Comparison of ENCODE assay signal across 23 cellular contexts in genomic region chr17:12613566-12613965, GRCh38. TPM values are rescaled to one million over a fixed set of nuclear protein-coding genes. Genes with fewer than 3 reads are reported as not detected.
A peak's percentile ranks its signal among the peaks of the same experiment; 100 is the strongest.
DNase-seq lines count a peak whose midpoint lies in the region; ATAC-seq and TF ChIP-seq lines count a peak whose summit lies in the region.
"Had no signal": no experiment of that assay in that cellular context is flagged by ENCODE, and none has a peak within 500 bp of the region (broad histone marks: within the 10 kb centered on the region; RNA-seq: fewer than 3 reads in every experiment).

No MANE protein-coding gene starts in this region.

- H3K4me1 ChIP-seq in Karpas-422 (ENCODE audit: low read length), result no peaks in the 10 kb centered on the region
- H3K4me1 ChIP-seq: colonic mucosa, right lobe of liver, vagina had no signal

- H3K9ac ChIP-seq in Karpas-422 (ENCODE audit: low read length), result no peak overlapping the region

- H3K79me2 ChIP-seq in Karpas-422 (ENCODE audit: low read length), result no peaks in the 10 kb centered on the region
- H3K79me2 ChIP-seq: hepatocyte had no signal

- no peaks in the 10 kb centered on the region for H4K20me1 ChIP-seq in Karpas-422 (ENCODE audit: insufficient read depth, low read depth, low read length)

- no peak overlapping the region for H3K4me2 ChIP-seq in Karpas-422 (ENCODE audit: low read depth, low read length, poor library complexity, severe bottlenecking)
- H3K4me2 ChIP-seq: hepatocyte had no signal

- H3K9me2 ChIP-seq in Karpas-422 (replicated peaks; ENCODE audit: insufficient read depth, low read length), result no peaks in the 10 kb centered on the region

- no peaks in the 10 kb centered on the region for H3K27me3 ChIP-seq in Karpas-422 (ENCODE audit: low read length)
- H3K27me3 ChIP-seq: colonic mucosa, hepatocyte, right lobe of liver, vagina had no signal

- no peaks in the 10 kb centered on the region for H3K36me3 ChIP-seq in Karpas-422 (ENCODE audit: insufficient read depth, low read length)
- H3K36me3 ChIP-seq: colonic mucosa, right lobe of liver, vagina had no signal

- no peaks in the 10 kb centered on the region for H3K9me3 ChIP-seq in Karpas-422 (ENCODE audit: low read length)
- H3K9me3 ChIP-seq: colonic mucosa, right lobe of liver, vagina had no signal

- no peak for ATAC-seq in SK-N-SH treated with all-trans-retinoic acid at 6 μM for 48 hours
- ATAC-seq: CD8-positive, alpha-beta T cell; HepG2; right lobe of liver had no signal

- no peak overlapping the region for H2AFZ ChIP-seq in Karpas-422 (ENCODE audit: low read length)
- H2AFZ ChIP-seq: hepatocyte had no signal

- H3K27ac ChIP-seq in Karpas-422 (ENCODE audit: low read length), result no peak overlapping the region
- H3K27ac ChIP-seq: colonic mucosa, hepatocyte, right lobe of liver, vagina had no signal

- DNase-seq in AG20443 (ENCODE audit: low spot score) (peak; percentile 73), Karpas-422 (peak; percentile 29), dermis microvascular lymphatic vessel endothelial cell (ENCODE audit: low read depth in 2 of 2) (peak; percentile 47 to 86), kidney tubule cell (ENCODE audit: low spot score) (peak; percentile 91), NCI-H146 treated with DMSO at 0.1 percent for 48 hours (lab: John Stamatoyannopoulos, UW; ENCODE audit: unreplicated experiment) (no peak), ureter (ENCODE audit: low spot score) (no peak), SK-N-DZ (ENCODE audit: low spot score) (no peak)
- DNase-seq: ACHN; activated CD4-positive, alpha-beta T cell treated with anti-CD3 and anti-CD28 coated beads for 1 hour; activated gamma-delta T cell; anterior cingulate cortex; CD8-positive, alpha-beta T cell; colonic mucosa; NCI-H2029; NCI-H510A; right lobe of liver; T1000 had no signal

- H3K4me3 ChIP-seq in Karpas-422 (ENCODE audit: low read length), result no peak overlapping the region
- H3K4me3 ChIP-seq: colonic mucosa, hepatocyte, right lobe of liver, vagina had no signal

TF ChIP-seq in SK-N-SH treated with all-trans-retinoic acid at 6 μM for 48 hours, 23 proteins besides CTCF, POLR2A, EP300 and RAD21:
- TF ChIP-seq ZNF8 (CRISPR knock-in tag; IDR thresholded peaks at IDR 0.05) (no peak), ZC3H10 (CRISPR knock-in tag; IDR thresholded peaks at IDR 0.05) (no peak), ZNF70 (CRISPR knock-in tag; IDR thresholded peaks at IDR 0.05) (no peak), ZFP3 (CRISPR knock-in tag; IDR thresholded peaks at IDR 0.05) (no peak), GLIS3 (CRISPR knock-in tag; IDR thresholded peaks at IDR 0.05) (no peak), TOX (CRISPR knock-in tag; IDR thresholded peaks at IDR 0.05; ENCODE audit: borderline replicate concordance) (no peak), SNAI2 (CRISPR knock-in tag; IDR thresholded peaks at IDR 0.05) (no peak)
- TF ChIP-seq, protein P1, sequence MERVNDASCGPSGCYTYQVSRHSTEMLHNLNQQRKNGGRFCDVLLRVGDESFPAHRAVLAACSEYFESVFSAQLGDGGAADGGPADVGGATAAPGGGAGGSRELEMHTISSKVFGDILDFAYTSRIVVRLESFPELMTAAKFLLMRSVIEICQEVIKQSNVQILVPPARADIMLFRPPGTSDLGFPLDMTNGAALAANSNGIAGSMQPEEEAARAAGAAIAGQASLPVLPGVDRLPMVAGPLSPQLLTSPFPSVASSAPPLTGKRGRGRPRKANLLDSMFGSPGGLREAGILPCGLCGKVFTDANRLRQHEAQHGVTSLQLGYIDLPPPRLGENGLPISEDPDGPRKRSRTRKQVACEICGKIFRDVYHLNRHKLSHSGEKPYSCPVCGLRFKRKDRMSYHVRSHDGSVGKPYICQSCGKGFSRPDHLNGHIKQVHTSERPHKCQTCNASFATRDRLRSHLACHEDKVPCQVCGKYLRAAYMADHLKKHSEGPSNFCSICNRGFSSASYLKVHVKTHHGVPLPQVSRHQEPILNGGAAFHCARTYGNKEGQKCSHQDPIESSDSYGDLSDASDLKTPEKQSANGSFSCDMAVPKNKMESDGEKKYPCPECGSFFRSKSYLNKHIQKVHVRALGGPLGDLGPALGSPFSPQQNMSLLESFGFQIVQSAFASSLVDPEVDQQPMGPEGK (CRISPR knock-in tag; IDR thresholded peaks at IDR 0.05; ENCODE audit: borderline replicate concordance), result no peak
- TF ChIP-seq, protein P2, sequence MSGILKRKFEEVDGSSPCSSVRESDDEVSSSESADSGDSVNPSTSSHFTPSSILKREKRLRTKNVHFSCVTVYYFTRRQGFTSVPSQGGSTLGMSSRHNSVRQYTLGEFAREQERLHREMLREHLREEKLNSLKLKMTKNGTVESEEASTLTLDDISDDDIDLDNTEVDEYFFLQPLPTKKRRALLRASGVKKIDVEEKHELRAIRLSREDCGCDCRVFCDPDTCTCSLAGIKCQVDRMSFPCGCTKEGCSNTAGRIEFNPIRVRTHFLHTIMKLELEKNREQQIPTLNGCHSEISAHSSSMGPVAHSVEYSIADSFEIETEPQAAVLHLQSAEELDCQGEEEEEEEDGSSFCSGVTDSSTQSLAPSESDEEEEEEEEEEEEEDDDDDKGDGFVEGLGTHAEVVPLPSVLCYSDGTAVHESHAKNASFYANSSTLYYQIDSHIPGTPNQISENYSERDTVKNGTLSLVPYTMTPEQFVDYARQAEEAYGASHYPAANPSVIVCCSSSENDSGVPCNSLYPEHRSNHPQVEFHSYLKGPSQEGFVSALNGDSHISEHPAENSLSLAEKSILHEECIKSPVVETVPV (CRISPR knock-in tag; IDR thresholded peaks at IDR 0.05), result no peak

RNA-seq across cellular contexts. Expression of gene MYOCD, which starts 52.1 kb away (rescaled TPM):
- not detected in 2 replicates for total RNA-seq in Karpas-422 (2014; rRNA removed; shearing (Covaris generic); ENCODE audit: low replicate concordance)
- total RNA-seq in dermis microvascular lymphatic vessel endothelial cell (under 0.01 and 0.25 TPM in 2 replicates), ureter (28.2 TPM)
- polyA plus RNA-seq in SK-N-DZ (2014; cell fraction: cytosol; rRNA removed), result not detected in 2 replicates
- polyA plus RNA-seq in SK-N-DZ (2014; cell fraction: nucleus; rRNA removed), result not detected in 2 replicates
- total RNA-seq: CD8-positive, alpha-beta T cell; endothelial cell of umbilical vein; HepG2; SK-MEL-5 had no signal
- polyA plus RNA-seq: endothelial cell of umbilical vein, HepG2 had no signal

Comparison
In these comparisons a context has a peak if more than half of its experiments do, and no peak if none do; other contexts are left out.
1. DNase-seq: peak in AG20443 (single experiment), Karpas-422 (single experiment), dermis microvascular lymphatic vessel endothelial cell (2 of 2) and kidney tubule cell (single experiment); none in NCI-H146 treated with DMSO at 0.1 percent for 48 hours (single experiment), ureter (single experiment) and SK-N-DZ (single experiment).
2. RNA of gene MYOCD, which starts 52.1 kb away (total RNA-seq): 28.2 TPM in ureter (single experiment); not detected in Karpas-422 and under 0.01 to 0.25 TPM in dermis microvascular lymphatic vessel endothelial cell; every median in the first group is over 10 times any median in the second.